Comparison of ENCODE assay signal across 19 cellular contexts in the genomic region with DNA sequence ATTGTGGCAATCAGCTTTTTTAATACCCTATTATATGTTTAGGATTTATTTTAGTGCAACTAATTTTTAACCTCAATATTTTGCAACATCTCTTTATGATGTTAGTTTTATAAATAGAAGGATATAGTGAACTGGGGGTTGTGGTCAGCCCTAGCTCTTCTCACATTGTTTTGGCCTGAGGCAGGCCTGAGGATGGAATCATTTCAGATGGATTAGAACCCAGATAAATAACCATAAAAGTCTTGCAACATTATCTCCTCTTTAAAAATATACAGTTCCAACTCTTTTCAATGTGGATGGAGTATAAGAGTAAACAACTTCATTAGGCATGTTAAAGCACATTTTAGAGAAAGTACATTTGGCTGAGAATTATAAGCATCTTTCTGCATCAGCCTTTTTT.
DNase-seq lines count a peak whose midpoint lies in the region; ATAC-seq, FAIRE-seq and TF ChIP-seq lines count a peak whose summit lies in the region.
"Had no signal": no experiment of that assay in that cellular context is flagged by ENCODE, and none has a peak within 500 bp of the region (broad histone marks: within the 10 kb centered on the region; RNA-seq: fewer than 3 reads in every experiment).

No MANE protein-coding gene starts in this region.

- H3K27me3 Mint-ChIP-seq in astrocyte (ENCODE audit: low read depth, unreplicated experiment), result no peaks in the 10 kb centered on the region
- H3K27me3 Mint-ChIP-seq: activated CD4-positive, alpha-beta T cell treated with anti-CD3 and anti-CD28 coated beads, Interleukin-2, amount 10 ng/mL, durations not matched to agents 7 days and 5 days; IgD-negative memory B cell had no signal

- H3K4me1 ChIP-seq in astrocyte (ENCODE audit: insufficient read depth, low read length) (no peaks in the 10 kb centered on the region), body of pancreas (no peaks in the 10 kb centered on the region)
- H3K4me1 ChIP-seq: ascending aorta had no signal

- H3K4me1 Mint-ChIP-seq in astrocyte (ENCODE audit: low read depth, unreplicated experiment), result peaks cover 2% of the 10 kb centered on the region
- H3K4me1 Mint-ChIP-seq: activated CD4-positive, alpha-beta T cell treated with anti-CD3 and anti-CD28 coated beads, Interleukin-2, amount 10 ng/mL, durations not matched to agents 7 days and 5 days had no signal

- H3K4me3 Mint-ChIP-seq in astrocyte (ENCODE audit: unreplicated experiment), result no peak overlapping the region
- H3K4me3 Mint-ChIP-seq: activated CD4-positive, alpha-beta T cell treated with anti-CD3 and anti-CD28 coated beads, Interleukin-2, amount 10 ng/mL, durations not matched to agents 7 days and 5 days; IgD-negative memory B cell had no signal

- CTCF ChIA-PET in AG04450 (lab: Charles Lee), result interaction anchor here (1.4 kb wide), 1 partner anchor 371 kb away, joined by 3 read pairs; no protein-coding TSS in a partner anchor

- H3K27me3 ChIP-seq in AG04450 (ENCODE audit: control insufficient read depth, insufficient read depth, low read length) (no peaks in the 10 kb centered on the region), astrocyte (ENCODE audit: insufficient read depth, low read length) (no peaks in the 10 kb centered on the region), body of pancreas (no peaks in the 10 kb centered on the region)
- H3K27me3 ChIP-seq: ascending aorta, dorsolateral prefrontal cortex, neutrophil had no signal

- H3K79me2 ChIP-seq in astrocyte (ENCODE audit: insufficient read depth, low read length), result no peaks in the 10 kb centered on the region

- H3K27ac Mint-ChIP-seq in astrocyte (ENCODE audit: unreplicated experiment), result no peak overlapping the region
- H3K27ac Mint-ChIP-seq: activated CD4-positive, alpha-beta T cell treated with anti-CD3 and anti-CD28 coated beads, Interleukin-2, amount 10 ng/mL, durations not matched to agents 7 days and 5 days; IgD-negative memory B cell had no signal

- no peaks in the 10 kb centered on the region for H3K36me3 Mint-ChIP-seq in astrocyte (ENCODE audit: low read depth, unreplicated experiment)
- H3K36me3 Mint-ChIP-seq: IgD-negative memory B cell had no signal

- H4K20me1 ChIP-seq in astrocyte (ENCODE audit: insufficient read depth, low read length), result no peaks in the 10 kb centered on the region

- H3K9me3 Mint-ChIP-seq in astrocyte (ENCODE audit: unreplicated experiment), result peaks cover 4% of the 10 kb centered on the region
- H3K9me3 Mint-ChIP-seq: activated CD4-positive, alpha-beta T cell treated with anti-CD3 and anti-CD28 coated beads, Interleukin-2, amount 10 ng/mL, durations not matched to agents 7 days and 5 days had no signal

- no peak overlapping the region for H3K9ac ChIP-seq in astrocyte (ENCODE audit: low read length)

- H3K4me2 ChIP-seq in astrocyte (ENCODE audit: low read length), result no peak overlapping the region

- peak; percentile 60 for FAIRE-seq in astrocyte (lab: Jason Lieb, UNC)
- FAIRE-seq: RCC 7860, TTC549 had no signal

- H3K9me3 ChIP-seq in AG04450 (ENCODE audit: control insufficient read depth, insufficient read depth, low read length), result no peaks in the 10 kb centered on the region
- no peaks in the 10 kb centered on the region for H3K9me3 ChIP-seq in astrocyte (ENCODE audit: insufficient read depth, low read depth, low read length)
- no peaks in the 10 kb centered on the region for H3K9me3 ChIP-seq in body of pancreas
- H3K9me3 ChIP-seq: ascending aorta, mucosa of descending colon, neutrophil had no signal

- H3K27ac ChIP-seq in AG04450 (ENCODE audit: low read depth, low read length), result no peak overlapping the region
- no peak overlapping the region for H3K27ac ChIP-seq in astrocyte (ENCODE audit: low read depth, low read length)
- H3K27ac ChIP-seq in body of pancreas, result no peak overlapping the region
- H3K27ac ChIP-seq: ascending aorta, dorsolateral prefrontal cortex, neutrophil had no signal

- H2AFZ ChIP-seq in astrocyte (ENCODE audit: low read depth, low read length), result no peak overlapping the region

- ATAC-seq in body of pancreas (no peak), GM21737 (IDR thresholded peaks at IDR 0.05; ENCODE audit: unreplicated experiment) (no peak)
- ATAC-seq: mucosa of descending colon had no signal

- intact Hi-C loops in body of pancreas (cut with DNase I), result no loop called here

- TF ChIP-seq CTCF in AG04450 (IDR thresholded peaks at IDR 0.05; ENCODE audit: low read depth, low read length) (no peak), astrocyte (IDR thresholded peaks at IDR 0.05; ENCODE audit: insufficient read depth, low read depth, low read length) (no peak), foreskin fibroblast (IDR thresholded peaks at IDR 0.05; ENCODE audit: low read depth, low read length) (no peak), body of pancreas (IDR thresholded peaks at IDR 0.05) (no peak)

- peak; percentile 78 for DNase-seq in AG04450 (ENCODE audit: low read depth, low spot score)
- DNase-seq in HCEC 1CT, result peak; percentile 90
- DNase-seq in astrocyte (ENCODE audit: low read depth), result peak; percentile 71
- peak; percentile 85 to 92 for DNase-seq in foreskin fibroblast
- DNase-seq in stimulated activated CD4-positive, alpha-beta T cell treated with anti-CD3 and anti-CD28 coated beads, Interleukin-2, amount 100 ng/mL, for 48 hours, result no peak
- DNase-seq in body of pancreas, result no peak
- no peak for DNase-seq in HUDEP-2 (lab: John Stamatoyannopoulos, UW; ENCODE audit: unreplicated experiment in 76 of 76)
- DNase-seq: activated CD4-positive, alpha-beta T cell treated with anti-CD3 and anti-CD28 coated beads, Interleukin-2, amount 10 ng/mL, durations not matched to agents 7 days and 5 days; activated naive CD4-positive, alpha-beta T cell; dorsolateral prefrontal cortex; mucosa of descending colon; NCI-H1105 treated with DMSO at 0.1 percent for 48 hours; NCI-H774 had no signal

- H3K36me3 ChIP-seq in astrocyte (ENCODE audit: insufficient read depth, low read length) (no peaks in the 10 kb centered on the region), body of pancreas (replicated peaks in 1 of 2; ENCODE audit: insufficient read depth in 1 of 2, low read depth in 2 of 2) (no peaks in the 10 kb centered on the region)
- H3K36me3 ChIP-seq: ascending aorta, neutrophil had no signal

- H3K4me3 ChIP-seq in AG04450 (ENCODE audit: low read depth, low read length) (no peak overlapping the region), astrocyte (ENCODE audit: insufficient read depth, low read depth, low read length) (no peak overlapping the region), foreskin fibroblast (ENCODE audit: low read depth in 1 of 2, low read length in 2 of 2) (no peak overlapping the region), body of pancreas (no peak overlapping the region)
- H3K4me3 ChIP-seq: ascending aorta, dorsolateral prefrontal cortex, mucosa of descending colon had no signal

- TF ChIP-seq POLR2A in body of pancreas (IDR thresholded peaks at IDR 0.05), result no peak

- POLR2A ChIA-PET in AG04450 (lab: Yijun Ruan, JAX), result interaction anchor here (0.7 to 0.9 kb wide), 3 partner anchors 18 to 525 kb away, joined by 3 to 5 read pairs (median 3); partner anchors contain the start of gene NR2F1

Comparison
In these comparisons a context has a peak if more than half of its experiments do, and no peak if none do; other contexts are left out.
1. DNase-seq: peak in AG04450 (single experiment), HCEC 1CT (single experiment), astrocyte (single experiment) and foreskin fibroblast (2 of 2); none in stimulated activated CD4-positive, alpha-beta T cell treated with anti-CD3 and anti-CD28 coated beads, Interleukin-2, amount 100 ng/mL, for 48 hours (0 of 2), body of pancreas (0 of 4) and HUDEP-2 (0 of 76).